21 cellular contexts compared by ENCODE assay signal in genomic region chr14:59186316-59186715, GRCh38.
"Had no signal": no experiment of that assay in that cellular context is flagged by ENCODE, and none has a peak within 500 bp of the region (broad histone marks: within the 10 kb centered on the region; RNA-seq: fewer than 3 reads in every experiment).

No MANE protein-coding gene starts in this region.

- H3K36me3 Mint-ChIP-seq: activated naive CD4-positive, alpha-beta T cell treated with anti-CD3 and anti-CD28 coated beads, Interleukin-2, amount 50 U/mL, for 72 hours; immature natural killer cell; naive B cell had no signal

- H3K27me3 ChIP-seq: breast epithelium, ovary, testis, vagina had no signal

- H3K27ac Mint-ChIP-seq: activated CD4-positive, alpha-beta T cell treated with anti-CD3 and anti-CD28 coated beads, Interleukin-2, amount 10 ng/mL, durations not matched to agents 7 days and 5 days; activated CD8-positive, alpha-beta T cell treated with anti-CD3 and anti-CD28 coated beads, Interleukin-2, amount 10 ng/mL, durations not matched to agents 7 days and 5 days; activated naive CD4-positive, alpha-beta T cell treated with anti-CD3 and anti-CD28 coated beads, Interleukin-2, amount 50 U/mL, for 72 hours had no signal

- DNase-seq: activated CD4-positive, alpha-beta T cell treated with anti-CD3 and anti-CD28 coated beads, Interleukin-2, amount 10 ng/mL, durations not matched to agents 7 days and 5 days; activated CD4-positive, CD25-positive, alpha-beta regulatory T cell treated with anti-CD3 and anti-CD28 coated beads, Interleukin-2, amount 50 U/mL, for 72 hours; activated CD8-positive, alpha-beta T cell treated with anti-CD3 and anti-CD28 coated beads, Interleukin-2, amount 10 ng/mL, durations not matched to agents 7 days and 5 days; activated T-cell treated with anti-CD3 and anti-CD28 coated beads, Interleukin-2, amount 50 U/mL, for 1 hour; immature natural killer cell; lower lobe of right lung; naive B cell; ovary; stimulated activated CD4-positive, alpha-beta T cell treated with anti-CD3 and anti-CD28 coated beads, Interleukin-4, amount 100 ng/mL, for 1 hour; stimulated activated naive CD4-positive, alpha-beta T cell; testis; trophoblast cell had no signal

- H3K36me3 ChIP-seq: breast epithelium, lower lobe of right lung, neutrophil, ovary, prostate gland, vagina had no signal

- ATAC-seq: activated CD8-positive, alpha-beta T cell treated with anti-CD3 and anti-CD28 coated beads, Interleukin-2, amount 10 ng/mL, durations not matched to agents 7 days and 5 days; activated naive CD4-positive, alpha-beta T cell treated with anti-CD3 and anti-CD28 coated beads, Interleukin-2, amount 50 U/mL, for 72 hours; left lobe of liver; lower lobe of right lung had no signal

- FAIRE-seq: astrocyte had no signal

- H3K4me3 Mint-ChIP-seq: activated CD8-positive, alpha-beta T cell treated with anti-CD3 and anti-CD28 coated beads, Interleukin-2, amount 10 ng/mL, durations not matched to agents 7 days and 5 days had no signal

- H3K9me3 ChIP-seq: breast epithelium, lower lobe of right lung, neutrophil, ovary, prostate gland, testis, vagina had no signal

- H3K4me1 ChIP-seq: prostate gland had no signal

- H3K9me3 Mint-ChIP-seq: activated CD4-positive, alpha-beta T cell treated with anti-CD3 and anti-CD28 coated beads, Interleukin-2, amount 10 ng/mL, durations not matched to agents 7 days and 5 days; activated naive CD4-positive, alpha-beta T cell treated with anti-CD3 and anti-CD28 coated beads, Interleukin-2, amount 50 U/mL, for 72 hours; central memory CD8-positive, alpha-beta T cell; immature natural killer cell; naive B cell had no signal

- H3K4me3 ChIP-seq: breast epithelium, coronary artery, lower lobe of right lung, ovary, prostate gland, testis, vagina had no signal

- H3K27ac ChIP-seq: breast epithelium, coronary artery, lower lobe of right lung, neutrophil, ovary, prostate gland, testis had no signal
